In the genomic region with DNA sequence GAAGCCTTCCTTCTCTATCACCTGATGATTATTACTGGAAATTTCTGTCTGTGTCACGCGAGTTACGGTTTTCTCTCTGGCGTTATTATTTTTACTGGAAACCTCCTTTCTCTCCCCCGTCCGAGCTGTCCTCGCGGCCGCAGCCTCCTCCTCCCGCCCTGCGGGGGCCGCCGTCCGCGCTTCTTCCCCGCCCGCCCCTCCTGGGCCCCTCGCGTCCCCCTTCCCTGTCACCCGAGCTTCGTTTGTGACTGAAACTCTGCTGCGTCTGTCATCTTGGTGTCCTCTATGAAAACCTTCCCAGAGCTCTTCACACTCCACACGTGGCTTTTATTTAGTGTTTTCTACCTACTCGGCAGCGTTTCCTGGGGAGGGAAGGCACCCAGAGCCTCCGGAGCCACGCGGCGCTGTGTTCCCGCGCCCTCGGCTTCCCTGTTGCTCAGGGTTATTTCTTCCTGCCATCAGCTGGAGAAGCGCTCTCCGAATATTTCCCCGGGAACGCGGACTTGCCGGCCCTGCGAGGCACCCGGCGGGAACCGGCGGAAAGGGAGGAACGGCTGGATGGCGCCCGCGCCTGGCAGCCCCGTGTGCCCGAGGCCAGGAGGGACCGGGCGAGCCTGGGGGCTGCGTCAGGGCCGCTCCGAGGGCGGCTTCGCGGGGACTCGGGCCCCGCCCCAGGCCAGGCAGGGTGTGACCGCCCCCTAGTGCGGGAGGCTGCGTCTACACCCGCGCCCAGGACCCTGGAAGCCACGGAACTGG, we compare ENCODE assay signal across 8 cellular contexts. TPM values are rescaled to one million over a fixed set of nuclear protein-coding genes. Genes with fewer than 3 reads are reported as not detected.
DNase-seq lines count a peak whose midpoint lies in the region; ATAC-seq and TF ChIP-seq lines count a peak whose summit lies in the region.

No MANE protein-coding gene starts in this region.

- peak; percentile 57 for DNase-seq in GM10248 (ENCODE audit: extremely low spot score)
- peak; percentile 42 for DNase-seq in activated CD8-positive, alpha-beta T cell treated with anti-CD3 and anti-CD28 coated beads for 36 hours
- DNase-seq in omental fat pad (ENCODE audit: low spot score) = no peak
- no peak for DNase-seq in SIG-M5 (lab: John Stamatoyannopoulos, UW)
- no peak for DNase-seq in HT-29 (ENCODE audit: low spot score)

- peaks cover 30% of the 10 kb centered on the region for H3K27me3 ChIP-seq in gastroesophageal sphincter

- peaks cover 34% of the 10 kb centered on the region for H3K27me3 Mint-ChIP-seq in activated CD8-positive, alpha-beta T cell treated with anti-CD3 and anti-CD28 coated beads for 36 hours

- POLR2A ChIA-PET in GM10248 (lab: Yijun Ruan, JAX) = no interaction called here
- POLR2A ChIA-PET in activated CD8-positive, alpha-beta T cell treated with anti-CD3 and anti-CD28 coated beads for 36 hours (lab: Charles Lee) = no interaction called here

- H3K4me3 ChIP-seq in gastroesophageal sphincter = peak overlapping the region; percentile 26 to 43

- H3K4me1 Mint-ChIP-seq in activated CD8-positive, alpha-beta T cell treated with anti-CD3 and anti-CD28 coated beads for 36 hours (ENCODE audit: low read depth) = peaks cover 8% of the 10 kb centered on the region

- TF ChIP-seq POLR2A in gastroesophageal sphincter (IDR thresholded peaks at IDR 0.05) = no peak

- H3K4me1 ChIP-seq in gastroesophageal sphincter = peaks cover 0 to 20% (median 7%) of the 10 kb centered on the region in 3 donors

- no peak overlapping the region for H3K4me3 Mint-ChIP-seq in activated CD8-positive, alpha-beta T cell treated with anti-CD3 and anti-CD28 coated beads for 36 hours

- CTCF ChIA-PET in GM10248 (lab: Yijun Ruan, JAX) = interaction anchor here (1.2 kb wide), 1 partner anchor 26 kb away, joined by 3 read pairs; no protein-coding TSS in a partner anchor
- CTCF ChIA-PET in activated CD8-positive, alpha-beta T cell treated with anti-CD3 and anti-CD28 coated beads for 36 hours (lab: Charles Lee) = interaction anchor here (1.1 to 8.9 kb wide), 3 partner anchors 11 to 83 kb away, joined by 3 to 105 read pairs (median 4); a partner anchor contains a TSS

- H3K9me3 Mint-ChIP-seq in activated CD8-positive, alpha-beta T cell treated with anti-CD3 and anti-CD28 coated beads for 36 hours = no peaks in the 10 kb centered on the region

- TF ChIP-seq CTCF in GM10248 (IDR thresholded peaks at IDR 0.05; ENCODE audit: control extremely low read depth, extremely low read depth, low read depth, missing control alignments) (peak; percentile 12), gastroesophageal sphincter (IDR thresholded peaks at IDR 0.05) (peak in 3 of 4 experiments; percentile 24 to 65 (median 49)), omental fat pad (IDR thresholded peaks at IDR 0.05) (no peak)
- no peak for TF ChIP-seq CTCF in activated CD8-positive, alpha-beta T cell treated with anti-CD3 and anti-CD28 coated beads for 36 hours (IDR thresholded peaks at IDR 0.05)

- intact Hi-C loops in activated CD8-positive, alpha-beta T cell treated with anti-CD3 and anti-CD28 coated beads for 36 hours (cut with micrococcal nuclease) = no loop called here

- no peaks in the 10 kb centered on the region for H3K36me3 ChIP-seq in gastroesophageal sphincter

- WGBS in gastroesophageal sphincter (ENCODE audit: low coverage in 1 of 2), 2 donors = 4 to 6% methylated on average over 14 to 28 of the region's 65 CpGs

- H3K27ac Mint-ChIP-seq in activated CD8-positive, alpha-beta T cell treated with anti-CD3 and anti-CD28 coated beads for 36 hours = no peak overlapping the region

- no peaks in the 10 kb centered on the region for H3K9me3 ChIP-seq in gastroesophageal sphincter

- TF ChIP-seq EP300 in gastroesophageal sphincter (IDR thresholded peaks at IDR 0.05) = no peak

- peak; percentile 75 for ATAC-seq in activated CD8-positive, alpha-beta T cell treated with anti-CD3 and anti-CD28 coated beads for 36 hours
- ATAC-seq in gastroesophageal sphincter (peak; percentile 77), omental fat pad (ENCODE audit: low FRiP score) (peak; percentile 65), HG02938 (IDR thresholded peaks at IDR 0.05; ENCODE audit: unreplicated experiment) (no peak), HG03342 (IDR thresholded peaks at IDR 0.05; ENCODE audit: unreplicated experiment) (no peak)

- peak overlapping the region in 2 of 4 donors; percentile 29 to 64 for H3K27ac ChIP-seq in gastroesophageal sphincter

- H3K36me3 Mint-ChIP-seq in activated CD8-positive, alpha-beta T cell treated with anti-CD3 and anti-CD28 coated beads for 36 hours (ENCODE audit: low read depth) = no peaks in the 10 kb centered on the region

RNA-seq across cellular contexts. Expression of a gene that starts 33.9 kb away (rescaled TPM):
- total RNA-seq in activated CD8-positive, alpha-beta T cell treated with anti-CD3 and anti-CD28 coated beads for 36 hours = 10 to 100 TPM; 31.0 to 36.9 TPM
- total RNA-seq in gastroesophageal sphincter (1 to 10 TPM in 2 of 4 donors, under 1 TPM in 2; 0.13 to 3.6 (median 0.73) TPM), omental fat pad (1 to 10 TPM in 1 of 4 donors, under 1 TPM in 3; 0.79 to 3.0 (median 0.93) TPM)
- 73.9 and 81.7 TPM in 2 replicates for total RNA-seq in HT-29 (2014; rRNA removed; shearing (Covaris generic))

RNA-seq across cellular contexts. Expression of a gene that starts 34.0 kb away (rescaled TPM):
- total RNA-seq in activated CD8-positive, alpha-beta T cell treated with anti-CD3 and anti-CD28 coated beads for 36 hours = 10 to 100 TPM; 46.6 to 51.7 TPM
- total RNA-seq in gastroesophageal sphincter (10 to 100 TPM; 22.3 to 38.5 (median 28.4) TPM), omental fat pad (10 to 100 TPM; 24.0 to 53.2 (median 36.7) TPM)
- total RNA-seq in HT-29 (2014; rRNA removed; shearing (Covaris generic)) = 87.6 and 111 TPM in 2 replicates

Comparison
In these comparisons a context has a peak if more than half of its experiments do, and no peak if none do; other contexts are left out.
1. DNase-seq: peak in GM10248 (single experiment) and activated CD8-positive, alpha-beta T cell treated with anti-CD3 and anti-CD28 coated beads for 36 hours (single experiment); none in omental fat pad (single experiment), SIG-M5 (single experiment) and HT-29 (single experiment).
2. CTCF ChIP-seq: peak in GM10248 (single experiment) and gastroesophageal sphincter (3 of 4); none in activated CD8-positive, alpha-beta T cell treated with anti-CD3 and anti-CD28 coated beads for 36 hours (single experiment) and omental fat pad (0 of 3).
3. ATAC-seq: peak in activated CD8-positive, alpha-beta T cell treated with anti-CD3 and anti-CD28 coated beads for 36 hours (single experiment), gastroesophageal sphincter (single experiment) and omental fat pad (single experiment); none in HG02938 (single experiment) and HG03342 (single experiment).
4. RNA of a gene that starts 33.9 kb away (total RNA-seq): 73.9 to 81.7 TPM in HT-29 and 31.0 to 36.9 TPM in activated CD8-positive, alpha-beta T cell treated with anti-CD3 and anti-CD28 coated beads for 36 hours; 0.13 to 3.6 TPM in gastroesophageal sphincter and 0.79 to 3.0 TPM in omental fat pad; every median in the first group is over 4 times any median in the second.